Comparison of ENCODE assay signal across 1 cellular context in genomic region chr9:136363106-136363605, GRCh38.
A peak's percentile ranks its signal among the peaks of the same experiment; 100 is the strongest.
TF ChIP-seq lines count a peak whose summit lies in the region.

No MANE protein-coding gene starts in this region.

TF ChIP-seq in K562, 482 proteins besides CTCF, POLR2A, EP300 and RAD21 (continued from another document and continues in another):
- TF ChIP-seq TSHZ1 (CRISPR knock-in tag; IDR thresholded peaks at IDR 0.05) (no peak), ZNF124 (CRISPR knock-in tag; IDR thresholded peaks at IDR 0.05) (no peak), SP2 (IDR thresholded peaks at IDR 0.05; ENCODE audit: extremely low read depth, low read depth, low read length, poor library complexity, severe bottlenecking) (no peak), ADNP (tag; IDR thresholded peaks at IDR 0.05) (no peak), ZEB2 (IDR thresholded peaks at IDR 0.05) (no peak), ZNF444 (CRISPR knock-in tag; IDR thresholded peaks at IDR 0.05) (no peak), RBFOX2 (IDR thresholded peaks at IDR 0.05; ENCODE audit: low read depth, low read length) (peak; percentile 87), YY1 (IDR thresholded peaks at IDR 0.05; ENCODE audit: borderline replicate concordance in 1 of 3, control insufficient read depth in 1 of 3, extremely low read depth in 1 of 3, insufficient read depth in 3 of 3, insufficient read length in 1 of 3, insufficient replicate concordance in 2 of 3, low read depth in 1 of 3, low read length in 2 of 3) (no peak), ZNF212 (CRISPR knock-in tag; IDR thresholded peaks at IDR 0.05) (no peak), STAT5B (CRISPR knock-in tag; IDR thresholded peaks at IDR 0.05) (no peak), SRF (CRISPR knock-in tag; IDR thresholded peaks at IDR 0.05) (no peak), PHF8 (IDR thresholded peaks at IDR 0.05; ENCODE audit: borderline replicate concordance, low read length) (peak; percentile 88; the same call in 1 of the 2 replicates), E2F3 (CRISPR knock-in tag; IDR thresholded peaks at IDR 0.05) (no peak), FUS (optimal IDR thresholded peaks at IDR 0.05; ENCODE audit: low read depth, low read length) (no peak), POLR2AphosphoS5 (IDR thresholded peaks at IDR 0.05; ENCODE audit: control insufficient read depth, insufficient read depth, low read depth, low read length) (peak; percentile 74), SP1 (CRISPR knock-in tag; IDR thresholded peaks at IDR 0.05) (no peak; the same call in none of the 2 replicates), FOS (IDR thresholded peaks at IDR 0.05; ENCODE audit: extremely low read depth, insufficient read length) (no peak), NCOA1 (IDR thresholded peaks at IDR 0.05; ENCODE audit: low read depth) (no peak), GABPB1 (CRISPR knock-in tag; IDR thresholded peaks at IDR 0.05) (no peak), RUNX1 (IDR thresholded peaks at IDR 0.05; ENCODE audit: low read depth) (no peak), POLR2G (IDR thresholded peaks at IDR 0.05; ENCODE audit: low read depth, low read length) (peak; percentile 92), SMAD2 (IDR thresholded peaks at IDR 0.05; ENCODE audit: low read depth, low read length) (no peak), ZNF324 (CRISPR knock-in tag; IDR thresholded peaks at IDR 0.05) (no peak), NBN (IDR thresholded peaks at IDR 0.05; ENCODE audit: low read depth) (no peak), NKRF (IDR thresholded peaks at IDR 0.05; ENCODE audit: borderline replicate concordance) (peak; percentile 82; the same call in 1 of the 2 replicates), BRF2 (IDR thresholded peaks at IDR 0.05; ENCODE audit: borderline replicate concordance, insufficient read depth, insufficient read length) (no peak), MTA2 (IDR thresholded peaks at IDR 0.05; ENCODE audit: low read depth) (no peak), ZNF592 (IDR thresholded peaks at IDR 0.05) (no peak), CUX1 (CRISPR knock-in tag; IDR thresholded peaks at IDR 0.05) (no peak), RFX5 (IDR thresholded peaks at IDR 0.05; ENCODE audit: low read depth, low read length) (no peak), ZNF77 (CRISPR knock-in tag; IDR thresholded peaks at IDR 0.05) (no peak), ZBTB17 (CRISPR knock-in tag; IDR thresholded peaks at IDR 0.05) (no peak), CREBBP (IDR thresholded peaks at IDR 0.05; ENCODE audit: low read depth, low read length) (no peak), PREB (CRISPR knock-in tag; IDR thresholded peaks at IDR 0.05) (no peak), ZNF239 (CRISPR knock-in tag; IDR thresholded peaks at IDR 0.05) (no peak), HNRNPL (IDR thresholded peaks at IDR 0.05; ENCODE audit: low read depth, low read length) (no peak), TFE3 (CRISPR knock-in tag; IDR thresholded peaks at IDR 0.05) (no peak), NFRKB (IDR thresholded peaks at IDR 0.05; ENCODE audit: low read depth) (no peak), MITF (IDR thresholded peaks at IDR 0.05) (no peak), CAMTA2 (CRISPR knock-in tag; conservative IDR thresholded peaks at IDR 0.05) (no peak), SMAD1 (IDR thresholded peaks at IDR 0.05; ENCODE audit: low read depth, low read length, partially characterized antibody) (peak; percentile 43), POLR2H (tag; IDR thresholded peaks at IDR 0.05; ENCODE audit: low read depth) (peak; percentile 75), POLR2B (IDR thresholded peaks at IDR 0.05; ENCODE audit: low read depth, partially characterized antibody) (peak; percentile 82)
